ENCODE assay signal across 10 cellular contexts in genomic region chr7:123538189-123538714, GRCh38. TPM values are rescaled to one million over a fixed set of nuclear protein-coding genes. Genes with fewer than 3 reads are reported as not detected.
DNase-seq lines count a peak whose midpoint lies in the region; ATAC-seq, FAIRE-seq and TF ChIP-seq lines count a peak whose summit lies in the region.
"Had no signal": no experiment of that assay in that cellular context is flagged by ENCODE, and none has a peak within 500 bp of the region (broad histone marks: within the 10 kb centered on the region; RNA-seq: fewer than 3 reads in every experiment).

No MANE protein-coding gene starts in this region.

- H3K79me2 ChIP-seq in GM23248 (ENCODE audit: insufficient read depth): no peaks in the 10 kb centered on the region

- no peaks in the 10 kb centered on the region for H3K27me3 ChIP-seq in GM23248 (replicated peaks; ENCODE audit: insufficient read depth)
- peaks cover 0 to 10% (median 0%) of the 10 kb centered on the region in 3 donors for H3K27me3 ChIP-seq in stomach

- DNase-seq in GM23248 (peak; percentile 88), RKO (ENCODE audit: low spot score) (peak; percentile 96), epithelial cell of esophagus (ENCODE audit: low read depth) (peak; percentile 76), pulmonary artery endothelial cell (ENCODE audit: low read depth, low spot score) (peak; percentile 78), head of caudate nucleus (no peak), stomach (no peak), GM19239 (ENCODE audit: insufficient read length, low spot score) (no peak)
- DNase-seq: activated gamma-delta T cell treated with Interleukin-2 at 50 U/mL for 16 hours, GDM1 had no signal

- WGBS in GM23248 (ENCODE audit: low coverage in 1 of 2, low lambda C conversion rate in 2 of 2, missing lambda C conversion rate in 2 of 2), 2 experiments: 56 to 58% methylated on average over 7 of the region's 7 CpGs
- WGBS in stomach, 5 donors: 64 to 75% (median 68%) methylated on average over 7 of the region's 7 CpGs

- TF ChIP-seq POLR2A in stomach (IDR thresholded peaks at IDR 0.05): no peak

- no peaks in the 10 kb centered on the region for H4K20me1 ChIP-seq in GM23248 (ENCODE audit: insufficient read depth)

- no peaks in the 10 kb centered on the region for H3K36me3 ChIP-seq in GM23248 (ENCODE audit: low read depth)
- H3K36me3 ChIP-seq in stomach: peaks cover 0 to 31% (median 7%) of the 10 kb centered on the region in 4 donors

- peak overlapping the region; percentile 40 for H3K4me2 ChIP-seq in GM23248 (ENCODE audit: unreplicated experiment)

- FAIRE-seq in GM19239 (lab: Jason Lieb, UNC): no peak

- H3K27ac ChIP-seq in GM23248: peak overlapping the region; percentile 50
- H3K27ac ChIP-seq in stomach: no peak overlapping the region

- in situ Hi-C loops in GM23248 (cut with MboI): no loop called here

- H3K4me1 ChIP-seq in GM23248 (ENCODE audit: insufficient read depth) (peaks cover 20% of the 10 kb centered on the region), stomach (peaks cover 5 to 24% (median 11%) of the 10 kb centered on the region in 4 donors)

- intact Hi-C loops in head of caudate nucleus (cut with DNase I) (no loop called here), stomach (cut with DNase I; ENCODE audit: low total_unique reads) (no loop called here)

- no peaks in the 10 kb centered on the region for H3K9me2 ChIP-seq in GM23248 (ENCODE audit: insufficient read depth)

- no peak for TF ChIP-seq EP300 in stomach (IDR thresholded peaks at IDR 0.05)

- H3K4me3 ChIP-seq in GM23248 (peak overlapping the region; percentile 1; the same call in 1 of the 2 replicates), epithelial cell of esophagus (ENCODE audit: low read length) (no peak overlapping the region), stomach (no peak overlapping the region)

- peaks cover 24% of the 10 kb centered on the region for H3F3A ChIP-seq in GM23248 (ENCODE audit: insufficient read depth)

- H3K9me3 ChIP-seq in GM23248 (ENCODE audit: low read depth) (no peaks in the 10 kb centered on the region), stomach (no peaks in the 10 kb centered on the region)

- H2AFZ ChIP-seq in GM23248: no peak overlapping the region

- H3K9ac ChIP-seq in GM23248: peak overlapping the region; percentile 15; the same call in 1 of the 2 replicates

- no peak for ATAC-seq in GM21717 (IDR thresholded peaks at IDR 0.05; ENCODE audit: unreplicated experiment)

- TF ChIP-seq CTCF in epithelial cell of esophagus (IDR thresholded peaks at IDR 0.05; ENCODE audit: insufficient read depth, low read depth, low read length, missing control alignments): no peak
- TF ChIP-seq CTCF in stomach (IDR thresholded peaks at IDR 0.05): no peak

RNA-seq across cellular contexts. Expression of gene IQUB, which starts 3.9 kb away (rescaled TPM):
- 0.13 TPM in 1 of 2 replicates, not detected in the other for total RNA-seq in GM23248 (2014; rRNA removed; shearing (Covaris generic))
- polyA plus RNA-seq in GM23248 (2016; fragmentation: Nextera tagmentation; extraction: Ambion mirVana) (0.10 TPM in 1 of 2 replicates, not detected in the other), stomach (under 1 TPM in 2 of 3 donors, not detected in 1; 0.05 to 0.12 TPM)
- total RNA-seq in pulmonary artery endothelial cell (0.32 and 0.33 TPM in 2 replicates), stomach (1 to 10 TPM in 1 of 5 donors, under 1 TPM in 1, not detected in 3; 0.55 to 2.7 TPM)

RNA-seq across cellular contexts. Expression of gene NDUFA5, which starts 19.4 kb away (rescaled TPM):
- total RNA-seq in GM23248 (2014; rRNA removed; shearing (Covaris generic)): 39.0 and 52.4 TPM in 2 replicates
- polyA plus RNA-seq in GM23248 (2016; fragmentation: Nextera tagmentation; extraction: Ambion mirVana): 109 and 110 TPM in 2 replicates
- total RNA-seq in pulmonary artery endothelial cell: 30.1 and 38.8 TPM in 2 replicates
- 100 to 1,000 TPM in 2 of 5 donors, 10 to 100 TPM in 2, 1 to 10 TPM in 1; 1.2 to 133 (median 63.6) TPM for total RNA-seq in stomach
- 100 to 1,000 TPM in 2 of 3 donors, 10 to 100 TPM in 1; 96.1 to 154 (median 120) TPM for polyA plus RNA-seq in stomach

Comparison
In these comparisons a context has a peak if more than half of its experiments do, and no peak if none do; other contexts are left out.
1. DNase-seq: peak in GM23248 (single experiment), RKO (single experiment), epithelial cell of esophagus (single experiment) and pulmonary artery endothelial cell (single experiment); none in head of caudate nucleus (0 of 42), stomach (single experiment) and GM19239 (single experiment).